ENCODE assay signal across 11 cellular contexts in the genomic region with DNA sequence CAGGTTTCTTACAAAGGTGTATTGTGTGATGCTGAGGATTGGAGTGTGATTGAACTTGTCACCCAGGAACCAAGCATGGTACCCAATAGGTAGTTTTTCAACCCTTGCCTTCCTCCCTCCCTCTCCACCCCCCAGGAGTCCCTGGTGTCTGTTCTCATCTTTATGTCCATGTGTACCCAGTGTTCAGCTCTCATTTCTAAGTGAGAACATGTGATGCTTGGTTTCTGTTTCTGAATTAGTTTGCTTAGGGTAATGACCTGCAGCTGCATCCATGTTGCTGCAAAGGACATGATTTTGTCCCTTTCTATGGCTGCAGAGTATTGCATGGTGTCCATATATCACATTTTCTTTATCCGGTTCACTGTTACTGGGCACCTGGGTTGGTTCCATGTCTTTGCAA.
DNase-seq lines count a peak whose midpoint lies in the region; ATAC-seq and FAIRE-seq lines count a peak whose summit lies in the region.
"Had no signal": no experiment of that assay in that cellular context is flagged by ENCODE, and none has a peak within 500 bp of the region (broad histone marks: within the 10 kb centered on the region; RNA-seq: fewer than 3 reads in every experiment).

No MANE protein-coding gene starts in this region.

- DNase-seq in GM18507 (ENCODE audit: extremely low spot score, insufficient read length, low read depth): no peak
- DNase-seq in NCI-H146 treated with DMSO at 0.1 percent for 48 hours (lab: John Stamatoyannopoulos, UW; ENCODE audit: unreplicated experiment): peak; percentile 49
- DNase-seq in left cardiac atrium: no peak
- DNase-seq in activated naive CD4-positive, alpha-beta T cell (lab: John Stamatoyannopoulos, UW): no peak
- no peak for DNase-seq in activated effector memory CD4-positive, alpha-beta T cell treated with anti-CD3 and anti-CD28 coated beads, Interleukin-2, amount 50 U/mL, for 16 hours
- DNase-seq in left ventricle myocardium superior: no peak
- DNase-seq: activated CD4-positive, CD25-positive, alpha-beta regulatory T cell treated with anti-CD3 and anti-CD28 coated beads, Interleukin-2, amount 50 U/mL, for 72 hours; Right ventricle myocardium superior; stimulated activated naive CD4-positive, alpha-beta T cell treated with Interleukin-2 at 50 U/mL for 16 hours had no signal

- intact Hi-C loops in left cardiac atrium (cut with DNase I): no loop called here
- intact Hi-C loops in left ventricle myocardium superior (cut with micrococcal nuclease): no loop called here

- ATAC-seq in GM19452 (IDR thresholded peaks at IDR 0.05; ENCODE audit: unreplicated experiment): peak; percentile 80
- ATAC-seq in HG02973 (IDR thresholded peaks at IDR 0.05; ENCODE audit: unreplicated experiment): peak; percentile 81
- no peak for ATAC-seq in left cardiac atrium
- no peak for ATAC-seq in left ventricle myocardium superior

- peak; percentile 72 for FAIRE-seq in GM18507 (lab: Jason Lieb, UNC)

Comparison
In these comparisons a context has a peak if more than half of its experiments do, and no peak if none do; other contexts are left out.
1. ATAC-seq: peak in GM19452 (single experiment) and HG02973 (single experiment); none in left cardiac atrium (0 of 2) and left ventricle myocardium superior (single experiment).